8 cellular contexts compared by ENCODE assay signal in genomic region chr10:118046491-118047362, GRCh38. TPM values are rescaled to one million over a fixed set of nuclear protein-coding genes. Genes with fewer than 3 reads are reported as not detected.
DNase-seq lines count a peak whose midpoint lies in the region; ATAC-seq and TF ChIP-seq lines count a peak whose summit lies in the region.

Gene RAB11FIP2, minus strand, starts transcription at chr10:118046941. Its CDS starts 778 bp downstream, at chr10:118046163.

- peak; percentile 98 for ATAC-seq in GM21528 (IDR thresholded peaks at IDR 0.05; ENCODE audit: low FRiP score, unreplicated experiment)
- peak; percentile 94 to 96 for ATAC-seq in activated T-cell treated with anti-CD3 and anti-CD28 coated beads, Interleukin-2, amount 50 U/mL, for 4 hours

- H3K4me3 ChIP-seq in OCI-LY7 (ENCODE audit: low read depth, low read length, poor library complexity, severe bottlenecking) (peak within 1 kb of the TSS; percentile 75), esophagus muscularis mucosa (peak within 1 kb of the TSS; percentile 79 to 97 (median 86))

- peaks cover 45% of the 10 kb centered on the region for H3K79me2 ChIP-seq in OCI-LY7 (ENCODE audit: insufficient read depth, low read depth, low read length)

- peak; percentile 97 for DNase-seq in DMS53 (lab: John Stamatoyannopoulos, UW)
- peak; percentile 67 for DNase-seq in HuH-7.5 (ENCODE audit: low spot score)
- peak; percentile 93 for DNase-seq in OCI-LY7 (ENCODE audit: low spot score)
- DNase-seq in activated T-cell treated with anti-CD3 and anti-CD28 coated beads, Interleukin-2, amount 50 U/mL, for 4 hours: peak; percentile 95
- peak; percentile 99 for DNase-seq in esophagus muscularis mucosa (ENCODE audit: extremely low spot score)
- DNase-seq in myocyte (ENCODE audit: low read depth): peak; percentile 94
- peak; percentile 89 to 91 for DNase-seq in stimulated activated CD8-positive, alpha-beta memory T cell treated with anti-CD3 and anti-CD28 coated beads, Interleukin-7, amount 100 ng/mL, for 4 hours (ENCODE audit: low read depth in 2 of 2)

- TF ChIP-seq CTCF in OCI-LY7 (conservative IDR thresholded peaks at IDR 0.05; ENCODE audit: low read length) (peak; percentile 43), esophagus muscularis mucosa (IDR thresholded peaks at IDR 0.05) (peak in 1 of 3 experiments; percentile 23)

- under 1% methylated on average over 22 of the region's 80 CpGs for WGBS in esophagus muscularis mucosa

- no peak for TF ChIP-seq POLR2A in esophagus muscularis mucosa (IDR thresholded peaks at IDR 0.05; ENCODE audit: low read depth)

- intact Hi-C loops in OCI-LY7 (cut with micrococcal nuclease; ENCODE audit: unreplicated experiment): loop anchor here (5.0 to 10.0 kb wide), 2 partner anchors 298 to 669 kb away; partner anchors contain the start of genes FAM204A and PDZD8
- intact Hi-C loops in esophagus muscularis mucosa (cut with DNase I): no loop called here

- no peaks in the 10 kb centered on the region for H3K9me2 ChIP-seq in OCI-LY7 (ENCODE audit: insufficient read depth, low read length)

- peaks cover 33% of the 10 kb centered on the region for H3K4me1 ChIP-seq in OCI-LY7 (ENCODE audit: insufficient read depth, low read length, poor library complexity, severe bottlenecking)
- H3K4me1 ChIP-seq in esophagus muscularis mucosa: peaks cover 20 to 50% (median 48%) of the 10 kb centered on the region in 4 donors

- H3K27me3 ChIP-seq in esophagus muscularis mucosa: no peaks in the 10 kb centered on the region

- CTCF ChIA-PET in OCI-LY7 (lab: Charles Lee; ENCODE audit: unreplicated experiment): no interaction called here

- H3K4me2 ChIP-seq in OCI-LY7 (ENCODE audit: low read length): peak within 1 kb of the TSS; percentile 77

- BruUV-seq in OCI-LY7 (replicated peaks; lab: Mats Ljungman, UMichigan): no TSS peak

- H3K4me1 Mint-ChIP-seq in activated T-cell treated with anti-CD3 and anti-CD28 coated beads, Interleukin-2, amount 50 U/mL, for 4 hours (ENCODE audit: low read depth): peaks cover 38% of the 10 kb centered on the region

- no peaks in the 10 kb centered on the region for H3K36me3 Mint-ChIP-seq in activated T-cell treated with anti-CD3 and anti-CD28 coated beads, Interleukin-2, amount 50 U/mL, for 4 hours (ENCODE audit: insufficient read depth)

- H3K9me3 Mint-ChIP-seq in activated T-cell treated with anti-CD3 and anti-CD28 coated beads, Interleukin-2, amount 50 U/mL, for 4 hours: no peaks in the 10 kb centered on the region

- peak within 1 kb of the TSS; percentile 99 for H2AFZ ChIP-seq in OCI-LY7 (ENCODE audit: low read length)

- no peaks in the 10 kb centered on the region for H3K36me3 ChIP-seq in OCI-LY7 (ENCODE audit: insufficient read depth, low read length)
- H3K36me3 ChIP-seq in esophagus muscularis mucosa: no peaks in the 10 kb centered on the region

- H3K27ac ChIP-seq in OCI-LY7 (ENCODE audit: low read depth, low read length, poor library complexity, severe bottlenecking) (peak within 1 kb of the TSS; percentile 58), esophagus muscularis mucosa (replicated peaks in 1 of 4) (peak within 1 kb of the TSS; percentile 93 to 97 (median 95))

- peaks cover 6% of the 10 kb centered on the region; the same call in 1 of the 2 replicates for H4K20me1 ChIP-seq in OCI-LY7 (ENCODE audit: insufficient read depth, low read length)

- H3K9me3 ChIP-seq in OCI-LY7 (ENCODE audit: low read length): no peaks in the 10 kb centered on the region
- no peaks in the 10 kb centered on the region for H3K9me3 ChIP-seq in esophagus muscularis mucosa

- POLR2A ChIA-PET in OCI-LY7 (lab: Charles Lee): interaction anchor here (0.5 kb wide), 1 partner anchor 334 kb away, joined by 3 read pairs; no protein-coding TSS in a partner anchor

- TF ChIP-seq EP300 in esophagus muscularis mucosa (IDR thresholded peaks at IDR 0.05): no peak

- H3K4me3 Mint-ChIP-seq in activated T-cell treated with anti-CD3 and anti-CD28 coated beads, Interleukin-2, amount 50 U/mL, for 4 hours: peak within 1 kb of the TSS; percentile 91

- no peaks in the 10 kb centered on the region for H3K27me3 Mint-ChIP-seq in activated T-cell treated with anti-CD3 and anti-CD28 coated beads, Interleukin-2, amount 50 U/mL, for 4 hours (ENCODE audit: low read depth)

RNA-seq across cellular contexts. Expression of gene RAB11FIP2, which starts in this region (rescaled TPM):
- 13.6 and 20.9 TPM in 2 replicates for total RNA-seq in OCI-LY7 (2014; rRNA removed; shearing (Covaris generic))
- total RNA-seq in OCI-LY7 (2022) (25.3 and 27.0 TPM in 2 replicates), esophagus muscularis mucosa (10 to 100 TPM; 34.8 to 46.5 (median 38.8) TPM), myocyte (17.3 and 36.1 TPM in 2 replicates)
- total RNA-seq in activated T-cell treated with anti-CD3 and anti-CD28 coated beads, Interleukin-2, amount 50 U/mL, for 4 hours: 10 to 100 TPM; 11.5 to 12.0 (median 11.8) TPM
- 5.7 TPM for polyA plus RNA-seq in myocyte (2012)

Comparison
In these comparisons a context has a peak if more than half of its experiments do, and no peak if none do; other contexts are left out.
1. Peak in every context shown above with its lines: DNase-seq, ATAC-seq, H3K4me3 ChIP-seq and H3K27ac ChIP-seq.